Comparison of ENCODE assay signal across 8 cellular contexts in genomic region chr19:12668937-12669271, GRCh38. TPM values are rescaled to one million over a fixed set of nuclear protein-coding genes. Genes with fewer than 3 reads are reported as not detected.
DNase-seq lines count a peak whose midpoint lies in the region; ATAC-seq and TF ChIP-seq lines count a peak whose summit lies in the region.

No MANE protein-coding gene starts in this region.

- peak overlapping the region; percentile 87 for H3K27ac ChIP-seq in RWPE1
- H3K27ac ChIP-seq in ovary = peak overlapping the region; percentile 53 to 92
- H3K27ac ChIP-seq in urinary bladder (ENCODE audit: low read depth) = peak overlapping the region; percentile 94

- no peaks in the 10 kb centered on the region for H3K36me3 Mint-ChIP-seq in glutamatergic neuron (ENCODE audit: unreplicated experiment)

- H3K4me1 ChIP-seq in HAP-1 (peaks cover 21% of the 10 kb centered on the region), ovary (ENCODE audit: insufficient read depth) (peaks cover 12% of the 10 kb centered on the region), urinary bladder (ENCODE audit: insufficient read depth) (no peaks in the 10 kb centered on the region)

- no peak for TF ChIP-seq CTCF in RWPE1 (conservative IDR thresholded peaks at IDR 0.05; ENCODE audit: low read depth)
- no peak for TF ChIP-seq CTCF in glutamatergic neuron (IDR thresholded peaks at IDR 0.05; ENCODE audit: partially characterized antibody, unreplicated experiment)
- no peak for TF ChIP-seq CTCF in ovary (IDR thresholded peaks at IDR 0.05)

- intact Hi-C loops in ovary (cut with DNase I) = loop anchor here in 1 of 4 donors (10.0 kb wide), 1 partner anchor 104 kb away; no protein-coding TSS in a partner anchor

- H3K36me3 ChIP-seq in HAP-1 (replicated peaks) (peaks cover 39% of the 10 kb centered on the region), ovary (no peaks in the 10 kb centered on the region), urinary bladder (ENCODE audit: insufficient read depth) (no peaks in the 10 kb centered on the region)

- peaks cover 8% of the 10 kb centered on the region for H3K9me3 Mint-ChIP-seq in glutamatergic neuron (ENCODE audit: unreplicated experiment)

- in situ Hi-C loops in HAP-1 (cut with MboI; ENCODE audit: low sequenced_read_pairs) = no loop called here

- H3K27me3 Mint-ChIP-seq in glutamatergic neuron (ENCODE audit: unreplicated experiment) = peaks cover 11% of the 10 kb centered on the region

- POLR2A ChIA-PET in RWPE1 (lab: Yijun Ruan, JAX; ENCODE audit: low non-redundant PET) = interaction anchor here (0.5 to 0.6 kb wide), 2 partner anchors 9 to 123 kb away, joined by 3 read pairs; no protein-coding TSS in a partner anchor

- H3K4me3 Mint-ChIP-seq in glutamatergic neuron (ENCODE audit: unreplicated experiment) = peak overlapping the region; percentile 99

- H3K4me3 ChIP-seq in HAP-1 (peak overlapping the region; percentile 97), ovary (peak overlapping the region; percentile 89), urinary bladder (ENCODE audit: low read depth, low read length) (peak overlapping the region; percentile 82)

- H3K4me1 Mint-ChIP-seq in glutamatergic neuron (ENCODE audit: low read depth, unreplicated experiment) = peaks cover 16% of the 10 kb centered on the region

- no peak for ATAC-seq in GM21447 (IDR thresholded peaks at IDR 0.05; ENCODE audit: unreplicated experiment)

- no peak for TF ChIP-seq POLR2A in ovary (IDR thresholded peaks at IDR 0.05)

- CTCF ChIA-PET in RWPE1 (lab: Yijun Ruan, JAX) = no interaction called here

- peak overlapping the region; percentile 100 for H3K27ac Mint-ChIP-seq in glutamatergic neuron (ENCODE audit: unreplicated experiment)

- H3K27me3 ChIP-seq in HAP-1 (ENCODE audit: low read depth) (no peaks in the 10 kb centered on the region), ovary (no peaks in the 10 kb centered on the region)

- WGBS in ovary, 3 donors = 0 to 1% (median 0%) methylated on average over 24 of the region's 24 CpGs
- WGBS in urinary bladder = under 1% methylated on average over 24 of the region's 24 CpGs

- DNase-seq in HAP-1 (ENCODE audit: low spot score in 2 of 2) = peak in 1 of 2 experiments; percentile 51
- DNase-seq in RWPE1 (ENCODE audit: low spot score) = peak; percentile 53
- peak; percentile 76 for DNase-seq in activated naive CD4-positive, alpha-beta T cell treated with anti-CD3 and anti-CD28 coated beads, Interleukin-2, amount 50 U/mL, for 16 hours
- peak; percentile 48 for DNase-seq in glutamatergic neuron
- peak in 2 of 5 donors; percentile 55 to 68 for DNase-seq in ovary
- no peak for DNase-seq in NCI-H1048 (lab: John Stamatoyannopoulos, UW)

- no peak for TF ChIP-seq EP300 in ovary (IDR thresholded peaks at IDR 0.05)

- H3K9me3 ChIP-seq in HAP-1 (peaks cover 7% of the 10 kb centered on the region; the same call in 1 of the 2 replicates), ovary (no peaks in the 10 kb centered on the region)

RNA-seq across cellular contexts. Expression of gene WDR83, which starts 2.3 kb away (rescaled TPM):
- total RNA-seq in glutamatergic neuron (ENCODE audit: unreplicated experiment) (16.3 TPM), ovary (10 to 100 TPM; 10.5 to 15.1 (median 11.9) TPM), urinary bladder (5.1 TPM)
- polyA plus RNA-seq in ovary (10 to 100 TPM in 1 of 2 donors, 1 to 10 TPM in 1; 2.8 to 16.3 TPM), urinary bladder (17.5 TPM)

RNA-seq across cellular contexts. Expression of gene MAN2B1, which starts 2.4 kb away (rescaled TPM):
- total RNA-seq in glutamatergic neuron (ENCODE audit: unreplicated experiment) (72.2 TPM), ovary (10 to 100 TPM; 17.8 to 63.7 (median 49.8) TPM), urinary bladder (31.1 TPM)
- polyA plus RNA-seq in ovary (10 to 100 TPM; 23.5 to 35.0 TPM), urinary bladder (60.0 TPM)

RNA-seq across cellular contexts. Expression of gene DHPS, which starts 12.8 kb away (rescaled TPM):
- total RNA-seq in glutamatergic neuron (ENCODE audit: unreplicated experiment) = 116 TPM
- 100 to 1,000 TPM in 1 of 7 donors, 10 to 100 TPM in 6; 63.7 to 147 (median 89.7) TPM for total RNA-seq in ovary
- 10 to 100 TPM; 72.8 to 92.7 TPM for polyA plus RNA-seq in ovary
- total RNA-seq in urinary bladder = 29.9 TPM
- polyA plus RNA-seq in urinary bladder = 99.0 TPM

RNA-seq across cellular contexts. Expression of gene GNG14, which starts 18.9 kb away (rescaled TPM):
- total RNA-seq in glutamatergic neuron (ENCODE audit: unreplicated experiment) = not detected
- not detected for total RNA-seq in ovary
- polyA plus RNA-seq in ovary = not detected
- not detected for total RNA-seq in urinary bladder
- polyA plus RNA-seq in urinary bladder = not detected

RNA-seq across cellular contexts. Expression of gene FBXW9, which starts 27.5 kb away (rescaled TPM):
- total RNA-seq in glutamatergic neuron (ENCODE audit: unreplicated experiment) (7.4 TPM), ovary (10 to 100 TPM in 1 of 7 donors, 1 to 10 TPM in 6; 3.5 to 14.8 (median 5.2) TPM), urinary bladder (2.6 TPM)
- polyA plus RNA-seq in ovary (1 to 10 TPM in 1 of 2 donors, under 1 TPM in 1; 0.37 to 6.8 TPM), urinary bladder (8.9 TPM)
